ENCODE assay signal across 1 cellular context in genomic region chr11:95337175-95337957, GRCh38.
A peak's percentile ranks its signal among the peaks of the same experiment; 100 is the strongest.
TF ChIP-seq lines count a peak whose summit lies in the region.

No MANE protein-coding gene starts in this region.

TF ChIP-seq in GM12878, 131 proteins besides CTCF, POLR2A, EP300 and RAD21 (continued from another document):
- TF ChIP-seq EED (IDR thresholded peaks at IDR 0.05; ENCODE audit: low read depth): peak; percentile 86
- TF ChIP-seq, protein P1, sequence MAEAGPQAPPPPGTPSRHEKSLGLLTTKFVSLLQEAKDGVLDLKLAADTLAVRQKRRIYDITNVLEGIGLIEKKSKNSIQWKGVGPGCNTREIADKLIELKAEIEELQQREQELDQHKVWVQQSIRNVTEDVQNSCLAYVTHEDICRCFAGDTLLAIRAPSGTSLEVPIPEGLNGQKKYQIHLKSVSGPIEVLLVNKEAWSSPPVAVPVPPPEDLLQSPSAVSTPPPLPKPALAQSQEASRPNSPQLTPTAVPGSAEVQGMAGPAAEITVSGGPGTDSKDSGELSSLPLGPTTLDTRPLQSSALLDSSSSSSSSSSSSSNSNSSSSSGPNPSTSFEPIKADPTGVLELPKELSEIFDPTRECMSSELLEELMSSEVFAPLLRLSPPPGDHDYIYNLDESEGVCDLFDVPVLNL (IDR thresholded peaks at IDR 0.05; ENCODE audit: low read depth, low read length): no peak
- TF ChIP-seq NBN (IDR thresholded peaks at IDR 0.05): peak; percentile 71; the same call in 1 of the 2 replicates
- TF ChIP-seq POU2F2 (IDR thresholded peaks at IDR 0.05; ENCODE audit: borderline replicate concordance, low read depth, low read length): no peak
- peak; percentile 22 for TF ChIP-seq MEF2B (IDR thresholded peaks at IDR 0.05; ENCODE audit: partially characterized antibody, poor library complexity, severe bottlenecking)
- peak; percentile 38; the same call in 1 of the 2 replicates for TF ChIP-seq TARDBP (IDR thresholded peaks at IDR 0.05; ENCODE audit: borderline replicate concordance)
TF ChIP-seq in GM12878: peak in this region for 21.
